In the genomic region with DNA sequence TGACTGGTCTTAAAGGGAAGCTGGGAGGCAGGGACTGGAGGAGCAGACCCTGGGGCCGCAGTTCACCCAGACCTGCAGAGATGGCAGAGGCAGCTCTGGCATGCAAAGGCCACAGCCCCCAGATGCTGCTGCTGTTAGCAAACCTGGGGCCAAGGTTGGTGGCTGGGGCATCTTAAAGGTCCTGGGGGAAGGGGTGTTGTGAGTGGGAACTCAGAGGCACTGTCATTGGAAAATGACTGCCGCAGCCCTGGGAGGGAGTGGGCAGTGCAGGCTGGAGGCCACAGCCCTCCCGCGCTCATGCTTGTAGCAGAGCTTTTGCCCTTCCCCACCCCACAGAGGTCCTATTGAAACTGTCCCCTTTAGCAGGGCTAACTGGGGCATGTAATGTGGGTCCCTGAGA, we compare ENCODE assay signal across 21 cellular contexts.
"Had no signal": no experiment of that assay in that cellular context is flagged by ENCODE, and none has a peak within 500 bp of the region (broad histone marks: within the 10 kb centered on the region; RNA-seq: fewer than 3 reads in every experiment).

No MANE protein-coding gene starts in this region.

- H3K27ac ChIP-seq: heart left ventricle, left lung, lower lobe of right lung, pancreas, prostate gland, suprapubic skin, thyroid gland, uterus had no signal

- DNase-seq: cerebellar nuclear complex; cortex of kidney; effector CD8-positive, alpha-beta T cell; natural killer cell; occipital lobe; small intestine; stimulated activated CD4-positive, alpha-beta T cell treated with anti-CD3 and anti-CD28 coated beads, Interleukin-2, amount 100 ng/mL, for 48 hours; stimulated activated naive CD4-positive, alpha-beta T cell treated with Interleukin-2 at 50 U/mL for 16 hours; thyroid gland; uterus had no signal

- H3K27ac Mint-ChIP-seq: memory B cell, mesothelial cell of epicardium, natural killer cell, type B pancreatic cell had no signal

- H3K27me3 ChIP-seq: dorsolateral prefrontal cortex, heart left ventricle, left lung, pancreas, thyroid gland, uterus had no signal

- H3K36me3 ChIP-seq: heart left ventricle, left lung, lower lobe of right lung, pancreas, prostate gland, suprapubic skin, thyroid gland, uterus had no signal

- H3K36me3 Mint-ChIP-seq: memory B cell, mesothelial cell of epicardium, type B pancreatic cell had no signal

- H3K9me3 ChIP-seq: pancreas, prostate gland, thyroid gland, uterus had no signal

- H3K27me3 Mint-ChIP-seq: type B pancreatic cell had no signal

- ATAC-seq: heart left ventricle, left lung, natural killer cell, pancreas had no signal

- H3K4me3 ChIP-seq: dorsolateral prefrontal cortex, heart left ventricle, left lung, lower lobe of right lung, pancreas, prostate gland, suprapubic skin, thyroid gland, uterus had no signal

- H3K4me1 Mint-ChIP-seq: memory B cell, mesothelial cell of epicardium, natural killer cell had no signal

- H3K4me3 Mint-ChIP-seq: memory B cell, mesothelial cell of epicardium, natural killer cell, neural crest cell, type B pancreatic cell had no signal

- H3K4me1 ChIP-seq: heart left ventricle, left lung, lower lobe of right lung, pancreas, prostate gland, suprapubic skin, thyroid gland, uterus had no signal
